2 cellular contexts compared by ENCODE assay signal in the genomic region with DNA sequence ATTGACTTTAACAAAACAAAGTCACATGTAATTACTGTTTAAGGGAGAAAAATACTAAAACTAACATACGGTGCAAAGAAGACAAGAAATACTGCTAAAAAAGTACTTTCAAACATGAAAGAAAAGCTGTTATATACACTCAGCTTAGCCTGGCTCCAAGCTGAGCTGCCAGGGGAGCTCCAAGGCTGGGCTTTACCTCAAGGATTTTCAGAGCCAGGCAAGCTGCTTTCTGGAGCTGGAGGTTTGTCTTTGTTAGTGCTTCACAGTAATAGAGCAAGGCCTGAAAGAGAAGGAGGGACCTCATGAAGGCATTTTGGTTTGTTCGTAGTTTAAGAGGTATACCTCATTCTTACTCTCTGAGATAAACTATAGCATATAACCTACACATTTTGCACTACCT.
TF ChIP-seq lines count a peak whose summit lies in the region.

No MANE protein-coding gene starts in this region.

TF ChIP-seq in HepG2, 621 proteins besides CTCF, POLR2A, EP300 and RAD21:
- TF ChIP-seq RBM39 (IDR thresholded peaks at IDR 0.05; ENCODE audit: low read depth, low read length, poor library complexity, severe bottlenecking): no peak
- TF ChIP-seq, protein P1, sequence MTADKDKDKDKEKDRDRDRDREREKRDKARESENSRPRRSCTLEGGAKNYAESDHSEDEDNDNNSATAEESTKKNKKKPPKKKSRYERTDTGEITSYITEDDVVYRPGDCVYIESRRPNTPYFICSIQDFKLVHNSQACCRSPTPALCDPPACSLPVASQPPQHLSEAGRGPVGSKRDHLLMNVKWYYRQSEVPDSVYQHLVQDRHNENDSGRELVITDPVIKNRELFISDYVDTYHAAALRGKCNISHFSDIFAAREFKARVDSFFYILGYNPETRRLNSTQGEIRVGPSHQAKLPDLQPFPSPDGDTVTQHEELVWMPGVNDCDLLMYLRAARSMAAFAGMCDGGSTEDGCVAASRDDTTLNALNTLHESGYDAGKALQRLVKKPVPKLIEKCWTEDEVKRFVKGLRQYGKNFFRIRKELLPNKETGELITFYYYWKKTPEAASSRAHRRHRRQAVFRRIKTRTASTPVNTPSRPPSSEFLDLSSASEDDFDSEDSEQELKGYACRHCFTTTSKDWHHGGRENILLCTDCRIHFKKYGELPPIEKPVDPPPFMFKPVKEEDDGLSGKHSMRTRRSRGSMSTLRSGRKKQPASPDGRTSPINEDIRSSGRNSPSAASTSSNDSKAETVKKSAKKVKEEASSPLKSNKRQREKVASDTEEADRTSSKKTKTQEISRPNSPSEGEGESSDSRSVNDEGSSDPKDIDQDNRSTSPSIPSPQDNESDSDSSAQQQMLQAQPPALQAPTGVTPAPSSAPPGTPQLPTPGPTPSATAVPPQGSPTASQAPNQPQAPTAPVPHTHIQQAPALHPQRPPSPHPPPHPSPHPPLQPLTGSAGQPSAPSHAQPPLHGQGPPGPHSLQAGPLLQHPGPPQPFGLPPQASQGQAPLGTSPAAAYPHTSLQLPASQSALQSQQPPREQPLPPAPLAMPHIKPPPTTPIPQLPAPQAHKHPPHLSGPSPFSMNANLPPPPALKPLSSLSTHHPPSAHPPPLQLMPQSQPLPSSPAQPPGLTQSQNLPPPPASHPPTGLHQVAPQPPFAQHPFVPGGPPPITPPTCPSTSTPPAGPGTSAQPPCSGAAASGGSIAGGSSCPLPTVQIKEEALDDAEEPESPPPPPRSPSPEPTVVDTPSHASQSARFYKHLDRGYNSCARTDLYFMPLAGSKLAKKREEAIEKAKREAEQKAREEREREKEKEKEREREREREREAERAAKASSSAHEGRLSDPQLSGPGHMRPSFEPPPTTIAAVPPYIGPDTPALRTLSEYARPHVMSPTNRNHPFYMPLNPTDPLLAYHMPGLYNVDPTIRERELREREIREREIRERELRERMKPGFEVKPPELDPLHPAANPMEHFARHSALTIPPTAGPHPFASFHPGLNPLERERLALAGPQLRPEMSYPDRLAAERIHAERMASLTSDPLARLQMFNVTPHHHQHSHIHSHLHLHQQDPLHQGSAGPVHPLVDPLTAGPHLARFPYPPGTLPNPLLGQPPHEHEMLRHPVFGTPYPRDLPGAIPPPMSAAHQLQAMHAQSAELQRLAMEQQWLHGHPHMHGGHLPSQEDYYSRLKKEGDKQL (CRISPR knock-in tag; IDR thresholded peaks at IDR 0.05; ENCODE audit: low read depth): no peak
- no peak for TF ChIP-seq CC2D1A (CRISPR knock-in tag; IDR thresholded peaks at IDR 0.05)
- no peak for TF ChIP-seq ZNF3 (CRISPR knock-in tag; IDR thresholded peaks at IDR 0.05)
- TF ChIP-seq NPAS2 (CRISPR knock-in tag; IDR thresholded peaks at IDR 0.05; ENCODE audit: borderline replicate concordance): no peak
- TF ChIP-seq IKZF1 (IDR thresholded peaks at IDR 0.05): no peak
- TF ChIP-seq, protein P2, sequence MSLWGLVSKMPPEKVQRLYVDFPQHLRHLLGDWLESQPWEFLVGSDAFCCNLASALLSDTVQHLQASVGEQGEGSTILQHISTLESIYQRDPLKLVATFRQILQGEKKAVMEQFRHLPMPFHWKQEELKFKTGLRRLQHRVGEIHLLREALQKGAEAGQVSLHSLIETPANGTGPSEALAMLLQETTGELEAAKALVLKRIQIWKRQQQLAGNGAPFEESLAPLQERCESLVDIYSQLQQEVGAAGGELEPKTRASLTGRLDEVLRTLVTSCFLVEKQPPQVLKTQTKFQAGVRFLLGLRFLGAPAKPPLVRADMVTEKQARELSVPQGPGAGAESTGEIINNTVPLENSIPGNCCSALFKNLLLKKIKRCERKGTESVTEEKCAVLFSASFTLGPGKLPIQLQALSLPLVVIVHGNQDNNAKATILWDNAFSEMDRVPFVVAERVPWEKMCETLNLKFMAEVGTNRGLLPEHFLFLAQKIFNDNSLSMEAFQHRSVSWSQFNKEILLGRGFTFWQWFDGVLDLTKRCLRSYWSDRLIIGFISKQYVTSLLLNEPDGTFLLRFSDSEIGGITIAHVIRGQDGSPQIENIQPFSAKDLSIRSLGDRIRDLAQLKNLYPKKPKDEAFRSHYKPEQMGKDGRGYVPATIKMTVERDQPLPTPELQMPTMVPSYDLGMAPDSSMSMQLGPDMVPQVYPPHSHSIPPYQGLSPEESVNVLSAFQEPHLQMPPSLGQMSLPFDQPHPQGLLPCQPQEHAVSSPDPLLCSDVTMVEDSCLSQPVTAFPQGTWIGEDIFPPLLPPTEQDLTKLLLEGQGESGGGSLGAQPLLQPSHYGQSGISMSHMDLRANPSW (CRISPR knock-in tag; IDR thresholded peaks at IDR 0.05; ENCODE audit: borderline replicate concordance): no peak

TF ChIP-seq in SK-N-SH, 30 proteins besides CTCF, POLR2A, EP300 and RAD21:
- TF ChIP-seq RXRA (IDR thresholded peaks at IDR 0.05; ENCODE audit: borderline replicate concordance, low read depth) (no peak), CHD2 (IDR thresholded peaks at IDR 0.05; ENCODE audit: low read length, partially characterized antibody) (no peak), ELF1 (IDR thresholded peaks at IDR 0.05) (no peak), TAF1 (IDR thresholded peaks at IDR 0.05; ENCODE audit: borderline replicate concordance, low read depth, low read length) (no peak), RCOR1 (IDR thresholded peaks at IDR 0.05; ENCODE audit: low read length) (no peak), TEAD4 (IDR thresholded peaks at IDR 0.05; ENCODE audit: borderline replicate concordance, insufficient read depth) (no peak), RFX5 (IDR thresholded peaks at IDR 0.05; ENCODE audit: low read length) (no peak), NRF1 (IDR thresholded peaks at IDR 0.05; ENCODE audit: low read depth, low read length) (no peak), NFIC (IDR thresholded peaks at IDR 0.05; ENCODE audit: borderline replicate concordance) (no peak), GABPA (IDR thresholded peaks at IDR 0.05; ENCODE audit: low read depth) (no peak)
